In genomic region chr5:32325067-32325466, GRCh38 we compare ENCODE assay signal across 10 cellular contexts. TPM values are rescaled to one million over a fixed set of nuclear protein-coding genes. Genes with fewer than 3 reads are reported as not detected.
DNase-seq lines count a peak whose midpoint lies in the region; ATAC-seq and TF ChIP-seq lines count a peak whose summit lies in the region.
"Had no signal": no experiment of that assay in that cellular context is flagged by ENCODE, and none has a peak within 500 bp of the region (broad histone marks: within the 10 kb centered on the region; RNA-seq: fewer than 3 reads in every experiment).

No MANE protein-coding gene starts in this region.

- CTCF ChIA-PET in activated CD8-positive, alpha-beta T cell treated with anti-CD3 and anti-CD28 coated beads for 36 hours (lab: Charles Lee) = interaction anchor here (8.0 kb wide), 1 partner anchor 94 kb away, joined by 164 read pairs; no protein-coding TSS in a partner anchor

- intact Hi-C loops in activated CD8-positive, alpha-beta T cell treated with anti-CD3 and anti-CD28 coated beads for 36 hours (cut with micrococcal nuclease) = no loop called here

- H3K36me3 Mint-ChIP-seq in activated CD8-positive, alpha-beta T cell treated with anti-CD3 and anti-CD28 coated beads for 36 hours (ENCODE audit: low read depth) = peaks cover 1% of the 10 kb centered on the region

- no peaks in the 10 kb centered on the region for H3K4me1 ChIP-seq in fibroblast of lung (ENCODE audit: control insufficient read depth, extremely low read depth, insufficient read depth, low read length)

- H3K9me3 Mint-ChIP-seq in activated CD8-positive, alpha-beta T cell treated with anti-CD3 and anti-CD28 coated beads for 36 hours = peaks cover 7% of the 10 kb centered on the region

- H3K27me3 ChIP-seq in fibroblast of lung (ENCODE audit: control insufficient read depth, insufficient read depth, low read length) = no peaks in the 10 kb centered on the region
- H3K27me3 ChIP-seq: BLaER1 treated with 17β-estradiol and CSF1 and Interleukin-3, amounts not matched to agents 10 nM and 100 nM had no signal

- DNase-seq in GM03348 (ENCODE audit: low spot score) (peak; percentile 29), HPDE6-E6E7 (ENCODE audit: extremely low spot score) (peak; percentile 33), fibroblast of lung (ENCODE audit: low read depth in 2 of 2) (peak; percentile 49 to 65), HuH-7 (ENCODE audit: low spot score) (no peak), pons (ENCODE audit: low spot score) (no peak), GM19238 (ENCODE audit: insufficient read length, low spot score) (no peak)
- DNase-seq in activated CD8-positive, alpha-beta T cell treated with anti-CD3 and anti-CD28 coated beads for 36 hours = no peak
- DNase-seq: activated CD4-positive, alpha-beta T cell treated with anti-CD3 and anti-CD28 coated beads for 4 hours had no signal

- H3K27ac Mint-ChIP-seq in activated CD8-positive, alpha-beta T cell treated with anti-CD3 and anti-CD28 coated beads for 36 hours = no peak overlapping the region

- ATAC-seq in GM21526 (IDR thresholded peaks at IDR 0.05; ENCODE audit: low FRiP score, unreplicated experiment) = peak; percentile 59
- no peak for ATAC-seq in activated CD8-positive, alpha-beta T cell treated with anti-CD3 and anti-CD28 coated beads for 36 hours

- no peak overlapping the region for H3K4me3 Mint-ChIP-seq in activated CD8-positive, alpha-beta T cell treated with anti-CD3 and anti-CD28 coated beads for 36 hours

- H4K20me1 ChIP-seq in fibroblast of lung (ENCODE audit: control insufficient read depth, extremely low read depth, insufficient read depth, low read length) = no peaks in the 10 kb centered on the region
- H4K20me1 ChIP-seq: BLaER1 treated with 17β-estradiol and CSF1 and Interleukin-3, amounts not matched to agents 10 nM and 100 nM had no signal

- no peak for TF ChIP-seq CTCF in fibroblast of lung (conservative IDR thresholded peaks at IDR 0.05 in 1 of 2, IDR thresholded peaks at IDR 0.05 in 1 of 2; ENCODE audit: low read depth in 1 of 2, low read length in 2 of 2)
- no peak for TF ChIP-seq CTCF in activated CD8-positive, alpha-beta T cell treated with anti-CD3 and anti-CD28 coated beads for 36 hours (IDR thresholded peaks at IDR 0.05)

- H3K79me2 ChIP-seq in fibroblast of lung (ENCODE audit: control insufficient read depth, insufficient read depth, low read length) = no peaks in the 10 kb centered on the region

- no peaks in the 10 kb centered on the region for H3K27me3 Mint-ChIP-seq in activated CD8-positive, alpha-beta T cell treated with anti-CD3 and anti-CD28 coated beads for 36 hours

- H3K4me2 ChIP-seq in fibroblast of lung (ENCODE audit: extremely low read depth, insufficient read depth, low read length) = no peak overlapping the region

- no peak overlapping the region for H3K9ac ChIP-seq in fibroblast of lung (ENCODE audit: insufficient read depth, low read length)
- H3K9ac ChIP-seq: BLaER1 treated with 17β-estradiol and CSF1 and Interleukin-3, amounts not matched to agents 10 nM and 100 nM had no signal

- no peaks in the 10 kb centered on the region for H3K36me3 ChIP-seq in fibroblast of lung (ENCODE audit: control insufficient read depth, insufficient read depth, low read length)
- H3K36me3 ChIP-seq: BLaER1 treated with 17β-estradiol and CSF1 and Interleukin-3, amounts not matched to agents 10 nM and 100 nM had no signal

- peaks cover 4% of the 10 kb centered on the region for H3K4me1 Mint-ChIP-seq in activated CD8-positive, alpha-beta T cell treated with anti-CD3 and anti-CD28 coated beads for 36 hours (ENCODE audit: low read depth)

- H3K27ac ChIP-seq in fibroblast of lung (ENCODE audit: insufficient read depth, low read length) = no peak overlapping the region
- H3K27ac ChIP-seq: BLaER1 treated with 17β-estradiol and CSF1 and Interleukin-3, amounts not matched to agents 10 nM and 100 nM had no signal

- no peaks in the 10 kb centered on the region for H3K9me3 ChIP-seq in fibroblast of lung (ENCODE audit: control insufficient read depth, insufficient read depth, low read depth, low read length)

- POLR2A ChIA-PET in activated CD8-positive, alpha-beta T cell treated with anti-CD3 and anti-CD28 coated beads for 36 hours (lab: Charles Lee) = no interaction called here

- no peak overlapping the region for H2AFZ ChIP-seq in fibroblast of lung (ENCODE audit: low read length)

- no peak overlapping the region for H3K4me3 ChIP-seq in fibroblast of lung (replicated peaks in 1 of 4; ENCODE audit: control extremely low read depth in 1 of 4, insufficient read depth in 1 of 4, low read depth in 3 of 4, low read length in 4 of 4)
- H3K4me3 ChIP-seq: BLaER1 treated with 17β-estradiol and CSF1 and Interleukin-3, amounts not matched to agents 10 nM and 100 nM had no signal

RNA-seq across cellular contexts. Expression of gene MTMR12, which starts 12.3 kb away (rescaled TPM):
- 14.4 and 18.5 TPM in 2 replicates for total RNA-seq in fibroblast of lung
- polyA plus RNA-seq in fibroblast of lung = 18.6 and 22.7 TPM in 2 replicates
- 10.7 and 14.2 TPM in 2 replicates for polyA plus RNA-seq in fibroblast of lung (2012)
- 8.8 and 16.1 TPM in 2 replicates for polyA minus RNA-seq in fibroblast of lung (ENCODE audit: low replicate concordance)
- total RNA-seq in activated CD8-positive, alpha-beta T cell treated with anti-CD3 and anti-CD28 coated beads for 36 hours = 10 to 100 TPM; 19.7 to 19.9 TPM

Comparison
In these comparisons a context has a peak if more than half of its experiments do, and no peak if none do; other contexts are left out.
1. DNase-seq: peak in GM03348 (single experiment), HPDE6-E6E7 (single experiment) and fibroblast of lung (2 of 2); none in HuH-7 (single experiment), activated CD8-positive, alpha-beta T cell treated with anti-CD3 and anti-CD28 coated beads for 36 hours (single experiment), pons (single experiment) and GM19238 (single experiment).